ENCODE assay signal across 12 cellular contexts in the genomic region with DNA sequence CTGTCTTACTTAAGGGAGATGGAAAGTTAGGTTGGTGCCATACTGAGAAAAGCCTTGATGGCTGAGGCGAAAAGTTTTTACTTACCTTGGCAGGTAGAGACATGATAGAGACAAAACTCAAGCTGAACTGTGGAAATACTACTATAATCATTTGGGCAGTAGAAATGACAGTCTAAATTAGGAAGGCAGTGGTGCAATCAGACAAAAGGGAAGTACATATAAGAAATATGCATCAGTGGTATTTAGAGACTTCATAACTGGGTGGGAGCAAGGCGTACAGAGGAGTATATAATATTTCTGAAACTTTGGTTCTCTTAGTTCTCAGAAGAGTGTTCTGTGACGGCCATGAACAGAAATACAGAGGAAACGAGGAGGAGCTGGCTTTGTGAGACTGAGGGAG. TPM values are rescaled to one million over a fixed set of nuclear protein-coding genes. Genes with fewer than 3 reads are reported as not detected.
DNase-seq lines count a peak whose midpoint lies in the region; ATAC-seq and TF ChIP-seq lines count a peak whose summit lies in the region.
"Had no signal": no experiment of that assay in that cellular context is flagged by ENCODE, and none has a peak within 500 bp of the region (broad histone marks: within the 10 kb centered on the region; RNA-seq: fewer than 3 reads in every experiment).

No MANE protein-coding gene starts in this region.

- H3K36me3 ChIP-seq in CD4-positive, alpha-beta memory T cell (ENCODE audit: insufficient read depth, low read length) = no peaks in the 10 kb centered on the region
- H3K36me3 ChIP-seq in Loucy (ENCODE audit: insufficient read depth, low read length) = no peaks in the 10 kb centered on the region

- no peak for DNase-seq in CD4-positive, alpha-beta memory T cell
- DNase-seq in activated B cell treated with CpG ODN at 0.5 μM for 24 hours = no peak
- DNase-seq in naive thymus-derived CD8-positive, alpha-beta T cell = no peak
- no peak for DNase-seq in NCI-H526 treated with DMSO at 0.1 percent for 48 hours (lab: John Stamatoyannopoulos, UW)
- no peak for DNase-seq in NCI-H748 (lab: John Stamatoyannopoulos, UW; ENCODE audit: unreplicated experiment)
- no peak for DNase-seq in EL
- DNase-seq: activated effector memory CD4-positive, alpha-beta T cell treated with anti-CD3 and anti-CD28 coated beads, Interleukin-2, amount 50 U/mL, for 16 hours; head of caudate nucleus; NCI-H1417 treated with DMSO at 0.1 percent for 48 hours; nephron progenitor cell had no signal

- no peak overlapping the region for H3K27ac ChIP-seq in CD4-positive, alpha-beta memory T cell (ENCODE audit: low read depth, low read length)

- no peak overlapping the region for H3K4me2 ChIP-seq in Loucy (ENCODE audit: low read depth, low read length, poor library complexity, severe bottlenecking)

- peaks cover 24 to 45% (median 35%) of the 10 kb centered on the region in 4 donors for H3K4me1 Mint-ChIP-seq in CD4-positive, alpha-beta memory T cell
- peaks cover 50% of the 10 kb centered on the region for H3K4me1 Mint-ChIP-seq in activated B cell treated with CpG ODN at 0.5 μM for 24 hours
- H3K4me1 Mint-ChIP-seq in naive thymus-derived CD8-positive, alpha-beta T cell = peaks cover 17 to 47% (median 40%) of the 10 kb centered on the region in 4 donors

- H3K27me3 ChIP-seq in CD4-positive, alpha-beta memory T cell (ENCODE audit: insufficient read depth, low read length) = no peaks in the 10 kb centered on the region
- H3K27me3 ChIP-seq in Loucy (ENCODE audit: insufficient read depth, low read length, poor library complexity, severe bottlenecking) = no peaks in the 10 kb centered on the region

- peak overlapping the region; percentile 72 to 98 (median 83) for H3K27ac Mint-ChIP-seq in CD4-positive, alpha-beta memory T cell
- H3K27ac Mint-ChIP-seq in activated B cell treated with CpG ODN at 0.5 μM for 24 hours = peak overlapping the region; percentile 90
- H3K27ac Mint-ChIP-seq in naive thymus-derived CD8-positive, alpha-beta T cell = peak overlapping the region; percentile 84 to 98 (median 95)
- H3K27ac Mint-ChIP-seq: nephron progenitor cell had no signal

- no peak overlapping the region for H3K9ac ChIP-seq in Loucy (ENCODE audit: low read depth, low read length, poor library complexity, severe bottlenecking)

- POLR2A ChIA-PET in CD4-positive, alpha-beta memory T cell (lab: Charles Lee; ENCODE audit: partially characterized antibody) = interaction anchor here (2.0 kb wide), 1 partner anchor 69 kb away, joined by 11 read pairs; the partner anchor contains the start of gene TOR1AIP1
- POLR2A ChIA-PET in activated B cell treated with CpG ODN at 0.5 μM for 24 hours (lab: Charles Lee) = interaction anchor here (0.5 to 5.6 kb wide), 4 partner anchors 13 to 69 kb away, joined by 3 to 95 read pairs (median 6); partner anchors contain the start of gene TOR1AIP1
- POLR2A ChIA-PET in naive thymus-derived CD8-positive, alpha-beta T cell (lab: Charles Lee) = interaction anchor here (0.7 to 7.0 kb wide), 2 partner anchors 11 to 70 kb away, joined by 3 to 140 read pairs; partner anchors contain the start of gene TOR1AIP1

- CTCF ChIA-PET in CD4-positive, alpha-beta memory T cell (lab: Charles Lee; ENCODE audit: partially characterized antibody) = interaction anchor here (1.0 to 3.2 kb wide), 4 partner anchors 83 to 227 kb away, joined by 3 to 15 read pairs (median 6); no protein-coding TSS in a partner anchor
- CTCF ChIA-PET in activated B cell treated with CpG ODN at 0.5 μM for 24 hours (lab: Charles Lee) = interaction anchor here (2.5 kb wide), 1 partner anchor 85 kb away, joined by 7 read pairs; no protein-coding TSS in a partner anchor

- peaks cover 36% of the 10 kb centered on the region for H3K4me1 ChIP-seq in CD4-positive, alpha-beta memory T cell (ENCODE audit: insufficient read depth, low read length)
- peaks cover 36% of the 10 kb centered on the region for H3K4me1 ChIP-seq in Loucy (ENCODE audit: insufficient read depth, low read length, poor library complexity, severe bottlenecking)

- no peaks in the 10 kb centered on the region for H3K9me2 ChIP-seq in Loucy (replicated peaks; ENCODE audit: low read depth, low read length)

- no peak overlapping the region for H3K4me3 ChIP-seq in CD4-positive, alpha-beta memory T cell (ENCODE audit: low read length in 2 of 2)
- H3K4me3 ChIP-seq in Loucy (ENCODE audit: low read length, poor library complexity, severe bottlenecking) = no peak overlapping the region

- intact Hi-C loops in CD4-positive, alpha-beta memory T cell (cut with micrococcal nuclease) = loop anchor here (5.0 to 10.0 kb wide), 2 partner anchors 680 to 1153 kb away; partner anchors contain the start of gene XPR1
- intact Hi-C loops in activated B cell treated with CpG ODN at 0.5 μM for 24 hours (cut with micrococcal nuclease) = loop anchor here (5.0 to 10.0 kb wide), 6 partner anchors 35 to 1183 kb away; partner anchors contain the start of genes AXDND1, SOAT1, STX6 and XPR1

- peak overlapping the region; percentile 5; the same call in 1 of the 2 replicates for H2AFZ ChIP-seq in Loucy (ENCODE audit: low read length)

- peaks cover 0 to 5% of the 10 kb centered on the region in 2 donors for H3K36me3 Mint-ChIP-seq in CD4-positive, alpha-beta memory T cell
- H3K36me3 Mint-ChIP-seq in activated B cell treated with CpG ODN at 0.5 μM for 24 hours (ENCODE audit: low read depth) = no peaks in the 10 kb centered on the region
- no peaks in the 10 kb centered on the region for H3K36me3 Mint-ChIP-seq in naive thymus-derived CD8-positive, alpha-beta T cell

- H3K4me3 Mint-ChIP-seq in CD4-positive, alpha-beta memory T cell = peak overlapping the region in 5 of 8 donors; percentile 15 to 50 (median 33)
- H3K4me3 Mint-ChIP-seq in activated B cell treated with CpG ODN at 0.5 μM for 24 hours = peak overlapping the region; percentile 73
- peak overlapping the region in 9 of 10 donors; percentile 4 to 93 (median 68) for H3K4me3 Mint-ChIP-seq in naive thymus-derived CD8-positive, alpha-beta T cell

- no peak for ATAC-seq in activated B cell treated with CpG ODN at 0.5 μM for 24 hours (ENCODE audit: low read depth)
- ATAC-seq in naive thymus-derived CD8-positive, alpha-beta T cell = no peak
- ATAC-seq: sciatic nerve had no signal

- no peaks in the 10 kb centered on the region for H3K27me3 Mint-ChIP-seq in CD4-positive, alpha-beta memory T cell
- H3K27me3 Mint-ChIP-seq in activated B cell treated with CpG ODN at 0.5 μM for 24 hours = no peaks in the 10 kb centered on the region
- H3K27me3 Mint-ChIP-seq in naive thymus-derived CD8-positive, alpha-beta T cell = no peaks in the 10 kb centered on the region

- TF ChIP-seq CTCF in Loucy (conservative IDR thresholded peaks at IDR 0.05; ENCODE audit: low read length) (no peak), activated B cell treated with CpG ODN at 0.5 μM for 24 hours (IDR thresholded peaks at IDR 0.05) (no peak)

- no peaks in the 10 kb centered on the region for H3F3A ChIP-seq in Loucy (ENCODE audit: low read depth)

- peaks cover 21% of the 10 kb centered on the region for H4K20me1 ChIP-seq in Loucy (ENCODE audit: insufficient read depth, low read length, poor library complexity, severe bottlenecking)

- H3K79me2 ChIP-seq in Loucy (ENCODE audit: insufficient read depth, low read length) = peaks cover 26% of the 10 kb centered on the region

- H3K9me3 ChIP-seq in CD4-positive, alpha-beta memory T cell (ENCODE audit: control insufficient read depth in 1 of 2, low read length in 2 of 2) = no peaks in the 10 kb centered on the region
- no peaks in the 10 kb centered on the region for H3K9me3 ChIP-seq in Loucy (ENCODE audit: insufficient read depth, low read depth, low read length)

- H3K9me3 Mint-ChIP-seq in CD4-positive, alpha-beta memory T cell = no peaks in the 10 kb centered on the region
- no peaks in the 10 kb centered on the region for H3K9me3 Mint-ChIP-seq in activated B cell treated with CpG ODN at 0.5 μM for 24 hours
- no peaks in the 10 kb centered on the region for H3K9me3 Mint-ChIP-seq in naive thymus-derived CD8-positive, alpha-beta T cell
- H3K9me3 Mint-ChIP-seq: nephron progenitor cell had no signal

RNA-seq across cellular contexts. Expression of gene CEP350, which starts 2.4 kb away (rescaled TPM):
- total RNA-seq in CD4-positive, alpha-beta memory T cell = 10 to 100 TPM; 86.2 to 99.4 TPM
- polyA plus RNA-seq in CD4-positive, alpha-beta memory T cell = 10 to 100 TPM in 1 of 2 donors, 1 to 10 TPM in 1; 9.3 to 65.9 TPM
- 60.8 and 63.9 TPM in 2 replicates for total RNA-seq in activated B cell treated with CpG ODN at 0.5 μM for 24 hours
- total RNA-seq in naive thymus-derived CD8-positive, alpha-beta T cell = 10 to 100 TPM; 85.3 to 86.6 TPM
- polyA plus RNA-seq in naive thymus-derived CD8-positive, alpha-beta T cell = 10 to 100 TPM; 20.2 to 52.0 (median 31.8) TPM
